ENCODE assay signal across 11 cellular contexts in the genomic region with DNA sequence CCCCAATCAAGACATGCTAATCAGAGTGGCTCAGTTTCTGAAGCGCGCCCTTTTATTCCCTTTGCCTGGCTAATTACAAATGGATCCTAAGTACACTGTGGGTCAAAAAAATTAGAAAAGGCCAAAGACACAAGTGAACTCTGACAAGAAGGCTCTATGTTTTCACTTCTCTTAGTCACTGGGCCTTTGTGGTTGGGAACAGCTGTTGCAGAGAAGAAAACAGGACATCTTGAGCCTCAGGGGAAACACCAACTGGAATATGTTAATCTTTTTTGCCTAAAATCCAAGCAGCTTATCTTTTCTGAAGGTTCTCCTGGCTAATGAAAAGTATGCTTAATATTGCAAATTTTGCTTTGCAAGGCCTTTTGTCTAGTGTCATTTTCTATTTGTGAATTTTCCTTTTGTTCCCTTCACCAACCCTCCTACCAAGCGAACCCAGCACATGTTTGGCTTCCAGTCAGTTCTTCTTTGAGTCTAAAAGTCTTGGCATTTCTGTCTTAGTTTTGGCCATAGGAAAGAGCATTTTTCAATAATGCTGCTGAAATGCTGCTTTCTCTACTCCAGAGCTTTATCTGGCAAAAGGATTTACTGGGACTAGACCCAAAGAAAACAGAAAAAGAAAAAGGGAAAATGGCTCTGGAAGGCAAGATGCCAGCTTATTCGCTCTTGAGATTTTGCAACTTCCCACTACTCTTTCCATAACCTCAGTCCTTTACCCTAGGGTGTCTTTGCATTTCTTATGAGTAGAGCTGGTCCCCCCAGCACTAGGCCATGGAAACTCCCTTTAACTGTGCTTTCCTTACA.
DNase-seq lines count a peak whose midpoint lies in the region; TF ChIP-seq lines count a peak whose summit lies in the region.
"Had no signal": no experiment of that assay in that cellular context is flagged by ENCODE, and none has a peak within 500 bp of the region (broad histone marks: within the 10 kb centered on the region; RNA-seq: fewer than 3 reads in every experiment).

No MANE protein-coding gene starts in this region.

- peaks cover 5% of the 10 kb centered on the region for H3K27me3 Mint-ChIP-seq in nephron progenitor cell (ENCODE audit: low read depth, poor library complexity)
- H3K27me3 Mint-ChIP-seq: activated CD8-positive, alpha-beta memory T cell treated with anti-CD3 and anti-CD28 coated beads, Interleukin-2, amount 10 ng/mL, durations not matched to agents 7 days and 5 days; CD4-positive, alpha-beta T cell had no signal

- TF ChIP-seq POLR2A in sigmoid colon (IDR thresholded peaks at IDR 0.05), result no peak

- in situ Hi-C loops in G401 (cut with HindIII; ENCODE audit: low sequenced_read_pairs) (no loop called here), brain microvascular endothelial cell (cut with HindIII; ENCODE audit: low pct_ligation_motif_present, low sequenced_read_pairs) (no loop called here)

- TF ChIP-seq CTCF in brain microvascular endothelial cell (IDR thresholded peaks at IDR 0.05; ENCODE audit: low read depth, low read length, missing control alignments) (no peak), left ventricle myocardium inferior (IDR thresholded peaks at IDR 0.05; ENCODE audit: borderline replicate concordance) (no peak), sigmoid colon (IDR thresholded peaks at IDR 0.05) (no peak), nephron progenitor cell (IDR thresholded peaks at IDR 0.05) (no peak)

- H3K36me3 ChIP-seq in brain microvascular endothelial cell (replicated peaks) (no peaks in the 10 kb centered on the region), left ventricle myocardium inferior (no peaks in the 10 kb centered on the region), sigmoid colon (no peaks in the 10 kb centered on the region)

- H3K9me3 Mint-ChIP-seq in nephron progenitor cell, result peaks cover 30% of the 10 kb centered on the region

- H3K9me3 ChIP-seq in left ventricle myocardium inferior (replicated peaks) (peaks cover 34% of the 10 kb centered on the region), sigmoid colon (peaks cover 0 to 5% (median 0%) of the 10 kb centered on the region in 4 donors)

- peaks cover 5% of the 10 kb centered on the region for H3K4me1 Mint-ChIP-seq in nephron progenitor cell
- H3K4me1 Mint-ChIP-seq: activated CD8-positive, alpha-beta memory T cell treated with anti-CD3 and anti-CD28 coated beads, Interleukin-2, amount 10 ng/mL, durations not matched to agents 7 days and 5 days had no signal

- peaks cover 13% of the 10 kb centered on the region for H3K4me1 ChIP-seq in left ventricle myocardium inferior
- no peaks in the 10 kb centered on the region for H3K4me1 ChIP-seq in sigmoid colon

- no peak for TF ChIP-seq EP300 in sigmoid colon (IDR thresholded peaks at IDR 0.05)

- H3K27ac ChIP-seq in brain microvascular endothelial cell (peak overlapping the region; percentile 71), left ventricle myocardium inferior (replicated peaks) (peak overlapping the region; percentile 70), sigmoid colon (peak overlapping the region in 3 of 4 donors; percentile 22 to 46 (median 24))

- H3K27ac Mint-ChIP-seq in nephron progenitor cell, result no peak overlapping the region
- H3K27ac Mint-ChIP-seq: activated CD8-positive, alpha-beta memory T cell treated with anti-CD3 and anti-CD28 coated beads, Interleukin-2, amount 10 ng/mL, durations not matched to agents 7 days and 5 days; CD4-positive, alpha-beta T cell had no signal

- H3K36me3 Mint-ChIP-seq in nephron progenitor cell (ENCODE audit: low read depth), result peaks cover 7% of the 10 kb centered on the region
- H3K36me3 Mint-ChIP-seq: activated CD8-positive, alpha-beta memory T cell treated with anti-CD3 and anti-CD28 coated beads, Interleukin-2, amount 10 ng/mL, durations not matched to agents 7 days and 5 days had no signal

- no peaks in the 10 kb centered on the region for H3K27me3 ChIP-seq in brain microvascular endothelial cell (replicated peaks)
- no peaks in the 10 kb centered on the region for H3K27me3 ChIP-seq in left ventricle myocardium inferior (ENCODE audit: low read depth)
- H3K27me3 ChIP-seq in sigmoid colon, result no peaks in the 10 kb centered on the region

- 82 to 85% methylated on average over 4 of the region's 4 CpGs for WGBS in sigmoid colon, 2 donors

- DNase-seq in G401 (ENCODE audit: low spot score) (peak; percentile 20), brain microvascular endothelial cell (peak; percentile 71), left ventricle myocardium inferior (no peak), sigmoid colon (no peak), nephron progenitor cell (no peak), mesenteric fat pad (ENCODE audit: low spot score) (no peak), T-helper 1 cell (no peak)
- no peak for DNase-seq in activated CD8-positive, alpha-beta memory T cell treated with anti-CD3 and anti-CD28 coated beads for 24 hours
- DNase-seq: activated CD8-positive, alpha-beta memory T cell treated with anti-CD3 and anti-CD28 coated beads, Interleukin-2, amount 10 ng/mL, durations not matched to agents 7 days and 5 days; CD4-positive, alpha-beta T cell; small intestine had no signal

- intact Hi-C loops in left ventricle myocardium inferior (cut with micrococcal nuclease), result no loop called here
- intact Hi-C loops in sigmoid colon (cut with DNase I), result no loop called here

- H3K4me3 Mint-ChIP-seq in nephron progenitor cell, result no peak overlapping the region
- H3K4me3 Mint-ChIP-seq: activated CD8-positive, alpha-beta memory T cell treated with anti-CD3 and anti-CD28 coated beads, Interleukin-2, amount 10 ng/mL, durations not matched to agents 7 days and 5 days; CD4-positive, alpha-beta T cell had no signal

- H3K4me3 ChIP-seq in brain microvascular endothelial cell (ENCODE audit: low read depth, low read length) (no peak overlapping the region), left ventricle myocardium inferior (no peak overlapping the region), sigmoid colon (no peak overlapping the region)

Comparison
In these comparisons a context has a peak if more than half of its experiments do, and no peak if none do; other contexts are left out.
1. DNase-seq: peak in G401 (single experiment) and brain microvascular endothelial cell (single experiment); none in left ventricle myocardium inferior (single experiment), sigmoid colon (single experiment), activated CD8-positive, alpha-beta memory T cell treated with anti-CD3 and anti-CD28 coated beads for 24 hours (single experiment), nephron progenitor cell (single experiment), mesenteric fat pad (single experiment) and T-helper 1 cell (0 of 5).
2. Peak in every context shown above with its lines, with median percentiles within 50 percentile points of each other: H3K27ac ChIP-seq.